Comparison of ENCODE assay signal across 8 cellular contexts in the genomic region with DNA sequence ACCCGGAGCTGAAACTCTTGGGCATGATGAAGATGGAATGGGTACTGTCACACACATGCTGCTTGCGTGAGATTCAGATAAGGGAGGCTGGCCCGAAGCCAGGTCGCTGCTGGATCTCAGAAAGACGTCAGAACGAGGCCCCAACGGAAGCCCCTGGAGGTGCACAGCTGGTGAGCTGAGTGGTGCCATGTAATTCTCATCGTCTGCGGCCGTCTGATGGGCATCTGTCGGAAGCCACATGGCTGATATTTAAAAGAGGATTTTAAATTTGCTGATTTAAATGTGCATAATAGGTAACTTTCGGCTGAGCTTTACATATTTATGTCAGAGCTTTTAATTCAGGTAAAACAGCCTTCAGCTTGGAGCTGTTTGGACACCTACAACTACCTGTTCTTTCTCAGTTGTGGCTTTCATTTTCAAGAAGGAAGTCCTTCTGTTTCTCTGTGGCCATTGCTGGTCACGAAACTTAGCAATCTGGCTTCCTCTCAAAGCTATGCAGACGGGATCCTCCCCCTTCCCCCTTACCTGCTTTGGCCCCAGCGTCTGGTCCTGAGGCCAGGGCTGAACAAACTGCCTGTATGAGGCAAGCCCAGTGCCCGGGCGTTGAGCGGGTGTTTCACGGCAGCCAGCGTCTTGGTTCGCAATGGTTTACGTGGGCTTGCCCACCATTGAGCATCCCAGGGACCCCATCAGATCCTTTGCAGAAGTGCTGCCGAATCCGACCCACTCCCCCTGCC. TPM values are rescaled to one million over a fixed set of nuclear protein-coding genes. Genes with fewer than 3 reads are reported as not detected.
A peak's percentile ranks its signal among the peaks of the same experiment; 100 is the strongest.
DNase-seq lines count a peak whose midpoint lies in the region; ATAC-seq, FAIRE-seq and TF ChIP-seq lines count a peak whose summit lies in the region.

No MANE protein-coding gene starts in this region.

- H3K18ac ChIP-seq in H1 (ENCODE audit: extremely low read depth, low read length), result no peak overlapping the region

- H2AFZ ChIP-seq in H1 (ENCODE audit: low read length), result no peak overlapping the region

- no peak overlapping the region for H2BK12ac ChIP-seq in H1 (ENCODE audit: low read depth, low read length)

- peaks cover 0 to 10% of the 10 kb centered on the region in 2 experiments; a peak in 1 of 4 replicates for H3K79me2 ChIP-seq in H1 (ENCODE audit: control insufficient read depth in 1 of 2, insufficient read depth in 2 of 2, low read length in 2 of 2)

- TF ChIP-seq CTCF in H1 (IDR thresholded peaks at IDR 0.05; ENCODE audit: control extremely low read depth in 1 of 3, insufficient read depth in 1 of 3, low read depth in 1 of 3, low read length in 3 of 3) (no peak), uterus (IDR thresholded peaks at IDR 0.05) (no peak)

- no peak overlapping the region for H2BK20ac ChIP-seq in H1 (ENCODE audit: low read length)

- no peak overlapping the region for H2BK5ac ChIP-seq in H1 (ENCODE audit: low read depth, low read length)

- no peak overlapping the region for H2BK15ac ChIP-seq in H1 (ENCODE audit: low read length)

- H2BK120ac ChIP-seq in H1 (replicated peaks; ENCODE audit: low read depth, low read length), result no peak overlapping the region

- H3K27ac ChIP-seq in H1 (ENCODE audit: low read depth, low read length) (no peak overlapping the region), uterus (peak overlapping the region; percentile 92 to 98)

- no peak overlapping the region for H4K5ac ChIP-seq in H1 (ENCODE audit: insufficient read length, low read depth, low read length)

- DNase-seq in DMS 273 (lab: John Stamatoyannopoulos, UW; ENCODE audit: unreplicated experiment) (peak; percentile 92), MV-4-11 (lab: John Stamatoyannopoulos, UW) (peak; percentile 26), H1 (ENCODE audit: low read depth in 1 of 2, low spot score in 2 of 2) (peak in 1 of 2 experiments; percentile 57), pons (ENCODE audit: low spot score) (peak; percentile 26), uterus (peak; percentile 45 to 70), C1 segment of cervical spinal cord (lab: John Stamatoyannopoulos, UW) (no peak)
- peak; percentile 73 to 80 for DNase-seq in activated CD4-positive, alpha-beta T cell treated with anti-CD3 and anti-CD28 coated beads, Interleukin-2, amount 50 U/mL, for 48 hours

- FAIRE-seq in H1 (lab: Jason Lieb, UNC), result no peak

- intact Hi-C loops in uterus (cut with DNase I; ENCODE audit: low total_unique reads), result no loop called here

- H3K36me3 ChIP-seq in H1 (ENCODE audit: control insufficient read depth in 2 of 4, insufficient read depth in 4 of 4, low read length in 3 of 4) (no peaks in the 10 kb centered on the region), uterus (no peaks in the 10 kb centered on the region)

- no peak overlapping the region for H3K4ac ChIP-seq in H1 (replicated peaks; ENCODE audit: insufficient read length, low read depth, low read length)

- no peaks in the 10 kb centered on the region for H3K23me2 ChIP-seq in H1 (ENCODE audit: low read depth, low read length)

- H3K79me1 ChIP-seq in H1 (ENCODE audit: low read depth, low read length), result peaks cover 18% of the 10 kb centered on the region

- WGBS in H1 (ENCODE audit: extremely low coverage in 1 of 2, insufficient coverage in 1 of 2, insufficient read length in 1 of 2, insufficient replicate concordance in 2 of 2, low coverage in 1 of 2, low lambda C conversion rate in 2 of 2, missing lambda C conversion rate in 1 of 2), 2 experiments, result 72% methylated on average over 18 of the region's 24 CpGs; no CpG with 5 or more reads in 1 of the 2 experiments

- H3K56ac ChIP-seq in H1 (replicated peaks; ENCODE audit: insufficient read length, low read depth, low read length), result no peak overlapping the region

- H3K27me3 ChIP-seq in H1 (replicated peaks in 1 of 4; ENCODE audit: control insufficient read depth in 3 of 4, extremely low read depth in 1 of 4, insufficient read depth in 3 of 4, low read length in 3 of 4) (no peaks in the 10 kb centered on the region), uterus (no peaks in the 10 kb centered on the region)

- no peak overlapping the region for H4K91ac ChIP-seq in H1 (replicated peaks; ENCODE audit: insufficient read length, low read length)

- H3K4me1 ChIP-seq in H1 (replicated peaks in 1 of 4; ENCODE audit: control insufficient read depth in 3 of 4, insufficient read depth in 4 of 4, low read length in 3 of 4) (peaks cover 0 to 17% (median 9%) of the 10 kb centered on the region in 4 experiments; a peak in 5 of 7 replicates), uterus (peaks cover 0 to 19% of the 10 kb centered on the region in 2 donors)

- H3K23ac ChIP-seq in H1 (ENCODE audit: insufficient read length), result no peak overlapping the region

- TF ChIP-seq POLR2A in H1 (IDR thresholded peaks at IDR 0.05; ENCODE audit: control extremely low read depth in 1 of 2, low read depth in 2 of 2, low read length in 2 of 2) (no peak), uterus (IDR thresholded peaks at IDR 0.05) (no peak)

- CTCF ChIA-PET in H1 (lab: Charles Lee; ENCODE audit: partially characterized antibody), result interaction anchor here (0.8 to 2.3 kb wide), 7 partner anchors 9 to 157 kb away, joined by 3 to 11 read pairs (median 4); a partner anchor contains a TSS

- POLR2A ChIA-PET in H1 (lab: Charles Lee; ENCODE audit: partially characterized antibody), result interaction anchor here (0.8 to 1.4 kb wide), 2 partner anchors 9 to 280 kb away, joined by 3 to 4 read pairs; a partner anchor contains a TSS

- peaks cover 11 to 34% of the 10 kb centered on the region in 2 experiments for H4K20me1 ChIP-seq in H1 (replicated peaks in 1 of 2; ENCODE audit: control insufficient read depth in 1 of 2, insufficient read depth in 2 of 2, low read length in 2 of 2)

- peak; percentile 58 for ATAC-seq in GM21723 (IDR thresholded peaks at IDR 0.05; ENCODE audit: unreplicated experiment)

- no peak overlapping the region for H3K9ac ChIP-seq in H1 (replicated peaks in 1 of 4; ENCODE audit: extremely low read depth in 1 of 4, low read depth in 3 of 4, low read length in 3 of 4)

- no peak overlapping the region for H3K14ac ChIP-seq in H1 (ENCODE audit: insufficient read length)

- no peak for TF ChIP-seq EP300 in H1 (IDR thresholded peaks at IDR 0.05; ENCODE audit: borderline replicate concordance in 1 of 2, low read depth in 2 of 2, low read length in 2 of 2)

- H3K4me3 ChIP-seq in H1 (ENCODE audit: extremely low read depth in 1 of 4, insufficient read depth in 2 of 4, low read depth in 3 of 4, low read length in 4 of 4) (peak overlapping the region in 1 of 4 experiments; percentile 11; a peak in 1 of 8 replicates), uterus (no peak overlapping the region)

- peak overlapping the region in 1 of 2 experiments; percentile 11; a peak in 2 of 4 replicates for H3K4me2 ChIP-seq in H1 (ENCODE audit: insufficient read depth in 1 of 2, low read depth in 2 of 2, low read length in 2 of 2)

- no peak for TF ChIP-seq RAD21 in H1 (IDR thresholded peaks at IDR 0.05 in 1 of 2, conservative IDR thresholded peaks at IDR 0.05 in 1 of 2; ENCODE audit: low read depth in 2 of 2, low read length in 2 of 2)

- H2AK5ac ChIP-seq in H1 (ENCODE audit: low read depth, low read length), result 0 out of 2 replicates have a peak overlapping the region, but pooled peaks have one; percentile 39

- H4K8ac ChIP-seq in H1 (ENCODE audit: extremely low read depth, insufficient read depth, low read length), result no peak overlapping the region

- no peaks in the 10 kb centered on the region for H3K9me3 ChIP-seq in H1 (ENCODE audit: insufficient read depth in 2 of 2, low read depth in 1 of 2, low read length in 1 of 2)
- no peaks in the 10 kb centered on the region for H3K9me3 ChIP-seq in uterus

TF ChIP-seq in H1, 55 proteins besides CTCF, POLR2A, EP300 and RAD21 (continues in another document):
- TF ChIP-seq BACH1 (IDR thresholded peaks at IDR 0.05; ENCODE audit: low read length) (no peak), HDAC6 (IDR thresholded peaks at IDR 0.05; ENCODE audit: low read depth, low read length) (no peak), CREB1 (IDR thresholded peaks at IDR 0.05) (no peak), RFX5 (IDR thresholded peaks at IDR 0.05; ENCODE audit: borderline replicate concordance, low read depth, low read length) (no peak), POU5F1 (IDR thresholded peaks at IDR 0.05; ENCODE audit: low read depth, low read length) (no peak), NANOG (IDR thresholded peaks at IDR 0.05; ENCODE audit: insufficient read depth, low read depth, low read length, poor library complexity, severe bottlenecking) (no peak), CEBPB (IDR thresholded peaks at IDR 0.05; ENCODE audit: low read depth, low read length) (no peak), POLR2AphosphoS5 (IDR thresholded peaks at IDR 0.05; ENCODE audit: low read depth, low read length) (no peak), TAF7 (optimal IDR thresholded peaks at IDR 0.05; ENCODE audit: borderline replicate concordance, low read depth, low read length) (no peak), TBP (IDR thresholded peaks at IDR 0.05; ENCODE audit: low read depth, low read length) (no peak)
- TF ChIP-seq, protein P1, sequence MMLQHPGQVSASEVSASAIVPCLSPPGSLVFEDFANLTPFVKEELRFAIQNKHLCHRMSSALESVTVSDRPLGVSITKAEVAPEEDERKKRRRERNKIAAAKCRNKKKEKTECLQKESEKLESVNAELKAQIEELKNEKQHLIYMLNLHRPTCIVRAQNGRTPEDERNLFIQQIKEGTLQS (IDR thresholded peaks at IDR 0.05; ENCODE audit: insufficient read depth, low read depth, low read length), result no peak

RNA-seq across cellular contexts. Expression of a gene that starts 9.2 kb away (rescaled TPM):
- 18.2 and 18.5 TPM in 2 replicates for total RNA-seq in H1 (2021; fragmentation: NEBNext Ultra II Directional; extraction: Animal tissue kit (Norgen Biotek cat#: 25700))
- polyA plus RNA-seq in H1 (2011; rRNA removed), result 10.5 and 13.3 TPM in 2 replicates
- polyA plus RNA-seq in H1 (2011; cell fraction: cytosol; rRNA removed), result 10.5 TPM
- 30.4 TPM for polyA plus RNA-seq in H1 (2011; cell fraction: nucleus; rRNA removed)
- 15.4 to 21.3 TPM (median 15.8 TPM) in 4 replicates for polyA plus RNA-seq in H1 (2012, experiment 1 of 2)
- polyA plus RNA-seq in H1 (2012, experiment 2 of 2), result 19.2 TPM
- 19.8 TPM for polyA plus RNA-seq in H1 (2013, experiment 1 of 2)
- polyA plus RNA-seq in H1 (2013, experiment 2 of 2), result 21.9 TPM
- polyA minus RNA-seq in H1 (2011; rRNA and poly(A)+ RNA removed), result 6.1 and 7.4 TPM in 2 replicates
- 9.3 TPM for polyA minus RNA-seq in H1 (2011; cell fraction: cytosol; rRNA and poly(A)+ RNA removed)
- 10.6 TPM for polyA minus RNA-seq in H1 (2011; cell fraction: nucleus; rRNA and poly(A)+ RNA removed)
- 10 to 100 TPM in 3 of 4 donors, 1 to 10 TPM in 1; 1.8 to 51.2 (median 29.9) TPM for total RNA-seq in uterus

RNA-seq across cellular contexts. Expression of a gene that starts 57.2 kb away (rescaled TPM):
- total RNA-seq in H1 (2021; fragmentation: NEBNext Ultra II Directional; extraction: Animal tissue kit (Norgen Biotek cat#: 25700)), result 0.75 and 0.89 TPM in 2 replicates
- polyA plus RNA-seq in H1 (2011; rRNA removed), result 0.53 and 0.97 TPM in 2 replicates
- polyA plus RNA-seq in H1 (2011; cell fraction: cytosol; rRNA removed), result 0.32 TPM
- polyA plus RNA-seq in H1 (2011; cell fraction: nucleus; rRNA removed), result 0.53 TPM
- polyA plus RNA-seq in H1 (2012, experiment 1 of 2), result 0.15 to 0.68 TPM (median 0.34 TPM) in 4 replicates
- 0.43 TPM for polyA plus RNA-seq in H1 (2012, experiment 2 of 2)
- polyA plus RNA-seq in H1 (2013, experiment 1 of 2), result 0.77 TPM
- polyA plus RNA-seq in H1 (2013, experiment 2 of 2), result 0.87 TPM
- 0.19 and 0.24 TPM in 2 replicates for polyA minus RNA-seq in H1 (2011; rRNA and poly(A)+ RNA removed)
- polyA minus RNA-seq in H1 (2011; cell fraction: cytosol; rRNA and poly(A)+ RNA removed), result not detected
- 0.20 TPM for polyA minus RNA-seq in H1 (2011; cell fraction: nucleus; rRNA and poly(A)+ RNA removed)
- not detected for total RNA-seq in uterus

Comparison
In these comparisons a context has a peak if more than half of its experiments do, and no peak if none do; other contexts are left out.
1. DNase-seq: peak in DMS 273 (single experiment), MV-4-11 (single experiment), activated CD4-positive, alpha-beta T cell treated with anti-CD3 and anti-CD28 coated beads, Interleukin-2, amount 50 U/mL, for 48 hours (2 of 2), pons (single experiment) and uterus (2 of 2); none in C1 segment of cervical spinal cord (0 of 14).